13 cellular contexts compared by ENCODE assay signal in the genomic region with DNA sequence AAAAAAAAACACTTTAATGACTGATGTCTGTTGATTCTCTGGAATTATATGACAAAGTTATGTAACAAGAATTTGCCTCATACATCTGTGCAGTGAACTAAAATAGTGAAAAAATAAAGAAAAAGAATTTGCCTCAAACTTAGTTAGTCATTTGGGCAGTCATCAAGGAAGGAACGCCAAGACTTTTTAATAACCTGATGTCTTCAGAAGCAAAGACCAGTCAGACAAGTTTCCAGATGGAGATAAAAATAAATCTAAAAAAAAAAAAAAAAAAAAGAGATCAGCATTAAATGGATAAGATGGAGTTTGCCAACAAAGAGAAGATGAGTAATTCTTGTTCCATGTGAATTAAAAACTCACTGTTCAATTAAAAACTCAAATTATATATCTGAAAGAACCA. TPM values are rescaled to one million over a fixed set of nuclear protein-coding genes. Genes with fewer than 3 reads are reported as not detected.
DNase-seq lines count a peak whose midpoint lies in the region; ATAC-seq and TF ChIP-seq lines count a peak whose summit lies in the region.
"Had no signal": no experiment of that assay in that cellular context is flagged by ENCODE, and none has a peak within 500 bp of the region (broad histone marks: within the 10 kb centered on the region; RNA-seq: fewer than 3 reads in every experiment).

No MANE protein-coding gene starts in this region.

- TF ChIP-seq CTCF in PC-9 (conservative IDR thresholded peaks at IDR 0.05) = no peak
- no peak for TF ChIP-seq CTCF in fibroblast of mammary gland (conservative IDR thresholded peaks at IDR 0.05; ENCODE audit: control insufficient read depth, insufficient read depth, low read depth, low read length)
- TF ChIP-seq CTCF in suprapubic skin (IDR thresholded peaks at IDR 0.05) = no peak
- no peak for TF ChIP-seq CTCF in coronary artery (IDR thresholded peaks at IDR 0.05)

- CTCF ChIA-PET in PC-9 (lab: Charles Lee) = no interaction called here

- intact Hi-C loops in PC-9 (cut with micrococcal nuclease; ENCODE audit: unreplicated experiment) = loop anchor here (5.0 kb wide), 1 partner anchor 54 kb away; the partner anchor contains the start of gene JMY

- peaks cover 4% of the 10 kb centered on the region; the same call in 1 of the 2 replicates for H4K20me1 ChIP-seq in PC-9 (ENCODE audit: insufficient read depth)
- H4K20me1 ChIP-seq: BLaER1 treated with 17β-estradiol and CSF1 and Interleukin-3, amounts not matched to agents 10 nM and 100 nM had no signal

- 21% methylated on average over 1 of the region's 1 CpG for WGBS in suprapubic skin

- TF ChIP-seq EP300 in suprapubic skin (IDR thresholded peaks at IDR 0.05) = no peak

- POLR2A ChIA-PET in PC-9 (lab: Charles Lee; ENCODE audit: unreplicated experiment) = interaction anchor here (0.6 kb wide), 1 partner anchor 1063 kb away, joined by 3 read pairs; no protein-coding TSS in a partner anchor

- ATAC-seq in GM21390 (IDR thresholded peaks at IDR 0.05; ENCODE audit: unreplicated experiment) = no peak

- H3K36me3 ChIP-seq in PC-9 (ENCODE audit: low read depth) = no peaks in the 10 kb centered on the region
- H3K36me3 ChIP-seq in suprapubic skin = no peaks in the 10 kb centered on the region
- H3K36me3 ChIP-seq: BLaER1 treated with 17β-estradiol and CSF1 and Interleukin-3, amounts not matched to agents 10 nM and 100 nM had no signal

- no peak for TF ChIP-seq POLR2A in suprapubic skin (IDR thresholded peaks at IDR 0.05)
- no peak for TF ChIP-seq POLR2A in erythroblast (IDR thresholded peaks at IDR 0.05; ENCODE audit: low read length)

- peak; percentile 53 for DNase-seq in EH (ENCODE audit: low read depth)
- DNase-seq in PC-9 = peak in 1 of 2 experiments; percentile 85
- peak; percentile 8 for DNase-seq in fibroblast of mammary gland (ENCODE audit: low read depth)
- DNase-seq in suprapubic skin (ENCODE audit: low spot score in 2 of 2) = no peak
- no peak for DNase-seq in coronary artery (ENCODE audit: low spot score)
- DNase-seq in erythroblast (lab: John Stamatoyannopoulos, UW) = no peak
- DNase-seq: DMS 273 treated with DMSO at 0.1 percent for 48 hours, GF-D8, Kasumi-1, NCI-H187, NCI-H526 treated with DMSO at 0.1 percent for 48 hours had no signal

- H3K27ac ChIP-seq in PC-9 (peak overlapping the region; percentile 56), suprapubic skin (peak overlapping the region; percentile 17), coronary artery (no peak overlapping the region)
- H3K27ac ChIP-seq: BLaER1 treated with 17β-estradiol and CSF1 and Interleukin-3, amounts not matched to agents 10 nM and 100 nM had no signal

- H3K4me1 ChIP-seq in PC-9 (replicated peaks; ENCODE audit: insufficient read depth) (peaks cover 42% of the 10 kb centered on the region), suprapubic skin (peaks cover 18% of the 10 kb centered on the region)

- no peaks in the 10 kb centered on the region for H3K9me3 ChIP-seq in PC-9 (ENCODE audit: insufficient read depth, low read depth)
- H3K9me3 ChIP-seq in suprapubic skin = no peaks in the 10 kb centered on the region
- H3K9me3 ChIP-seq: BLaER1 treated with 17β-estradiol and CSF1 and Interleukin-3, amounts not matched to agents 10 nM and 100 nM had no signal

- H3K4me2 ChIP-seq in PC-9 = peak overlapping the region; percentile 53
- H3K4me2 ChIP-seq: BLaER1 treated with 17β-estradiol and CSF1 and Interleukin-3, amounts not matched to agents 10 nM and 100 nM had no signal

- no peaks in the 10 kb centered on the region for H3K9me2 ChIP-seq in PC-9 (ENCODE audit: insufficient read depth)

- H3K27me3 ChIP-seq in PC-9 (ENCODE audit: insufficient read depth, low read depth) = no peaks in the 10 kb centered on the region
- H3K27me3 ChIP-seq in suprapubic skin = no peaks in the 10 kb centered on the region
- H3K27me3 ChIP-seq: BLaER1 treated with 17β-estradiol and CSF1 and Interleukin-3, amounts not matched to agents 10 nM and 100 nM had no signal

- peaks cover 34% of the 10 kb centered on the region for H3F3A ChIP-seq in PC-9 (ENCODE audit: insufficient read depth, low read depth)

- no peaks in the 10 kb centered on the region for H3K79me2 ChIP-seq in PC-9 (ENCODE audit: low read depth)

- no TSS peak for BruUV-seq in PC-9 (replicated peaks; lab: Mats Ljungman, UMichigan)

- H3K4me3 ChIP-seq in PC-9 (no peak overlapping the region), fibroblast of mammary gland (ENCODE audit: control insufficient read depth, low read depth, low read length) (no peak overlapping the region), suprapubic skin (no peak overlapping the region), coronary artery (no peak overlapping the region)
- H3K4me3 ChIP-seq: BLaER1 treated with 17β-estradiol and CSF1 and Interleukin-3, amounts not matched to agents 10 nM and 100 nM had no signal

- no peak overlapping the region for H2AFZ ChIP-seq in PC-9

RNA-seq across cellular contexts. Expression of gene JMY, which starts 52.3 kb away (rescaled TPM):
- 9.9 and 11.7 TPM in 2 replicates for total RNA-seq in PC-9 (2021)
- 10 to 100 TPM; 17.6 to 34.4 (median 22.0) TPM for total RNA-seq in suprapubic skin

Comparison
In these comparisons a context has a peak if more than half of its experiments do, and no peak if none do; other contexts are left out.
1. DNase-seq: peak in EH (single experiment) and fibroblast of mammary gland (single experiment); none in suprapubic skin (0 of 2), coronary artery (single experiment) and erythroblast (0 of 2).
2. H3K27ac ChIP-seq: peak in PC-9 (single experiment) and suprapubic skin (single experiment); none in coronary artery (0 of 2).